11 cellular contexts compared by ENCODE assay signal in the genomic region with DNA sequence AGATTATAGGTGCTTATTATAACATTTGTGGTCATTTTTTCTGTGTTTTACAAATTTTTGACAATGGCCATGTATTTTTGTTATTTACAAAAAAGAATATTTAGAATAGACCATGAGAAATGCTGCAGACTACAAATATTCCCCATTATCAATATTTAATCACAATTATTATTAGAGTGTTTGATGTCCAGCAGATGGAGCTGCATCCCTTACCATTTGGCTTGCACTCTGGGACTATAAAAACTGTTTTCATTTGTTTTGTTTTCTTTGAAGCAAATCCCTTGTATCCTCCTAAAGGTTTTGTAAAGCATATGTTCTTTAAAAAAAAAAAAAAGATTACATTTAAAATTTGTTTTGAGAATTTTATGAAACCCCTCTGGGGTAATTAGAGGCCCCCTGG.
A peak's percentile ranks its signal among the peaks of the same experiment; 100 is the strongest.
DNase-seq lines count a peak whose midpoint lies in the region; ATAC-seq and TF ChIP-seq lines count a peak whose summit lies in the region.
"Had no signal": no experiment of that assay in that cellular context is flagged by ENCODE, and none has a peak within 500 bp of the region (broad histone marks: within the 10 kb centered on the region; RNA-seq: fewer than 3 reads in every experiment).

No MANE protein-coding gene starts in this region.

- H3K27me3 ChIP-seq in neural progenitor cell (no peaks in the 10 kb centered on the region), gastrocnemius medialis (peaks cover 0 to 4% (median 0%) of the 10 kb centered on the region in 3 donors)

- TF ChIP-seq POLR2A in gastrocnemius medialis (IDR thresholded peaks at IDR 0.05), result no peak

- H2AFZ ChIP-seq in neural progenitor cell (replicated peaks), result no peak overlapping the region

- no peak for ATAC-seq in gastrocnemius medialis

- H3K4me1 Mint-ChIP-seq in neural progenitor cell, result peaks cover 20% of the 10 kb centered on the region
- no peaks in the 10 kb centered on the region for H3K4me1 Mint-ChIP-seq in activated T-cell treated with anti-CD3 and anti-CD28 coated beads, Interleukin-2, amount 50 U/mL, for 24 hours (ENCODE audit: low read depth)

- intact Hi-C loops in gastrocnemius medialis (cut with DNase I; ENCODE audit: low total_unique reads), result no loop called here

- no peak overlapping the region for H3K4me3 ChIP-seq in LNCaP clone FGC (ENCODE audit: low read depth, low read length)
- no peak overlapping the region for H3K4me3 ChIP-seq in choroid plexus epithelial cell (ENCODE audit: low read depth, low read length)
- no peak overlapping the region for H3K4me3 ChIP-seq in neural progenitor cell
- H3K4me3 ChIP-seq in gastrocnemius medialis, result no peak overlapping the region

- H3K4me2 ChIP-seq in neural progenitor cell, result peak overlapping the region; percentile 31

- in situ Hi-C loops in gastrocnemius medialis (cut with MboI; ENCODE audit: low sequenced_read_pairs in 4 of 4), result loop anchor here in 2 of 4 donors (10.0 to 25.0 kb wide), 2 partner anchors 611 to 684 kb away; no protein-coding TSS in a partner anchor

- TF ChIP-seq CTCF in LNCaP clone FGC (IDR thresholded peaks at IDR 0.05; ENCODE audit: control insufficient read depth, extremely low read depth, insufficient read depth) (peak; percentile 49), choroid plexus epithelial cell (conservative IDR thresholded peaks at IDR 0.05; ENCODE audit: low read depth, low read length) (peak; percentile 51), neural progenitor cell (IDR thresholded peaks at IDR 0.05) (peak; percentile 62), gastrocnemius medialis (IDR thresholded peaks at IDR 0.05 in 4 of 5, conservative IDR thresholded peaks at IDR 0.05 in 1 of 5) (no peak)

- H3K27me3 Mint-ChIP-seq in neural progenitor cell (ENCODE audit: insufficient read depth, low read depth), result peaks cover 6% of the 10 kb centered on the region
- H3K27me3 Mint-ChIP-seq in activated T-cell treated with anti-CD3 and anti-CD28 coated beads, Interleukin-2, amount 50 U/mL, for 24 hours, result peaks cover 45% of the 10 kb centered on the region

- no peaks in the 10 kb centered on the region for H3K36me3 Mint-ChIP-seq in neural progenitor cell
- no peaks in the 10 kb centered on the region for H3K36me3 Mint-ChIP-seq in activated T-cell treated with anti-CD3 and anti-CD28 coated beads, Interleukin-2, amount 50 U/mL, for 24 hours (ENCODE audit: low read depth)

- no peak overlapping the region for H3K27ac Mint-ChIP-seq in neural progenitor cell
- no peak overlapping the region for H3K27ac Mint-ChIP-seq in activated T-cell treated with anti-CD3 and anti-CD28 coated beads, Interleukin-2, amount 50 U/mL, for 24 hours

- no peaks in the 10 kb centered on the region for H4K20me1 ChIP-seq in neural progenitor cell (ENCODE audit: low read depth)

- H3K9me3 ChIP-seq in neural progenitor cell (ENCODE audit: low read depth) (no peaks in the 10 kb centered on the region), gastrocnemius medialis (no peaks in the 10 kb centered on the region)

- H3F3A ChIP-seq in neural progenitor cell (ENCODE audit: low read depth), result peaks cover 9% of the 10 kb centered on the region

- H3K9ac ChIP-seq in neural progenitor cell, result no peak overlapping the region

- H3K4me1 ChIP-seq in neural progenitor cell, result peaks cover 12% of the 10 kb centered on the region
- no peaks in the 10 kb centered on the region for H3K4me1 ChIP-seq in gastrocnemius medialis

- H3K27ac ChIP-seq in neural progenitor cell (no peak overlapping the region), gastrocnemius medialis (no peak overlapping the region)

- H3K36me3 ChIP-seq in neural progenitor cell (no peaks in the 10 kb centered on the region), gastrocnemius medialis (no peaks in the 10 kb centered on the region)

- H3K79me2 ChIP-seq in neural progenitor cell (ENCODE audit: low read depth), result no peaks in the 10 kb centered on the region

- DNase-seq in DMS 273 (lab: John Stamatoyannopoulos, UW; ENCODE audit: unreplicated experiment), result peak; percentile 35
- no peak for DNase-seq in DMS 273 treated with DMSO at 0.1 percent for 48 hours (lab: John Stamatoyannopoulos, UW)
- peak; percentile 0 for DNase-seq in LNCaP clone FGC (ENCODE audit: low read depth)
- peak; percentile 30 for DNase-seq in choroid plexus epithelial cell (ENCODE audit: low read depth)
- DNase-seq in neural progenitor cell (ENCODE audit: low spot score), result no peak
- DNase-seq in gastrocnemius medialis, result no peak
- DNase-seq in islet precursor cell, result no peak
- DNase-seq in activated T-cell treated with anti-CD3 and anti-CD28 coated beads, Interleukin-2, amount 50 U/mL, for 24 hours, result no peak
- DNase-seq: activated gamma-delta T cell, NCI-H2081 treated with DMSO at 0.1 percent for 48 hours, posterior cingulate gyrus had no signal

- no peaks in the 10 kb centered on the region for H3K9me3 Mint-ChIP-seq in neural progenitor cell
- no peaks in the 10 kb centered on the region for H3K9me3 Mint-ChIP-seq in activated T-cell treated with anti-CD3 and anti-CD28 coated beads, Interleukin-2, amount 50 U/mL, for 24 hours

- H3K4me3 Mint-ChIP-seq in neural progenitor cell, result no peak overlapping the region
- no peak overlapping the region for H3K4me3 Mint-ChIP-seq in activated T-cell treated with anti-CD3 and anti-CD28 coated beads, Interleukin-2, amount 50 U/mL, for 24 hours

Comparison
In these comparisons a context has a peak if more than half of its experiments do, and no peak if none do; other contexts are left out.
1. DNase-seq: peak in DMS 273 (single experiment), LNCaP clone FGC (single experiment) and choroid plexus epithelial cell (single experiment); none in DMS 273 treated with DMSO at 0.1 percent for 48 hours (single experiment), neural progenitor cell (single experiment), gastrocnemius medialis (0 of 2), islet precursor cell (single experiment) and activated T-cell treated with anti-CD3 and anti-CD28 coated beads, Interleukin-2, amount 50 U/mL, for 24 hours (single experiment).
2. CTCF ChIP-seq: peak in LNCaP clone FGC (single experiment), choroid plexus epithelial cell (single experiment) and neural progenitor cell (single experiment); none in gastrocnemius medialis (0 of 5).